8 cellular contexts compared by ENCODE assay signal in genomic region chr19:43595999-43596841, GRCh38. TPM values are rescaled to one million over a fixed set of nuclear protein-coding genes. Genes with fewer than 3 reads are reported as not detected.
DNase-seq lines count a peak whose midpoint lies in the region; ATAC-seq and TF ChIP-seq lines count a peak whose summit lies in the region.

A gene with protein sequence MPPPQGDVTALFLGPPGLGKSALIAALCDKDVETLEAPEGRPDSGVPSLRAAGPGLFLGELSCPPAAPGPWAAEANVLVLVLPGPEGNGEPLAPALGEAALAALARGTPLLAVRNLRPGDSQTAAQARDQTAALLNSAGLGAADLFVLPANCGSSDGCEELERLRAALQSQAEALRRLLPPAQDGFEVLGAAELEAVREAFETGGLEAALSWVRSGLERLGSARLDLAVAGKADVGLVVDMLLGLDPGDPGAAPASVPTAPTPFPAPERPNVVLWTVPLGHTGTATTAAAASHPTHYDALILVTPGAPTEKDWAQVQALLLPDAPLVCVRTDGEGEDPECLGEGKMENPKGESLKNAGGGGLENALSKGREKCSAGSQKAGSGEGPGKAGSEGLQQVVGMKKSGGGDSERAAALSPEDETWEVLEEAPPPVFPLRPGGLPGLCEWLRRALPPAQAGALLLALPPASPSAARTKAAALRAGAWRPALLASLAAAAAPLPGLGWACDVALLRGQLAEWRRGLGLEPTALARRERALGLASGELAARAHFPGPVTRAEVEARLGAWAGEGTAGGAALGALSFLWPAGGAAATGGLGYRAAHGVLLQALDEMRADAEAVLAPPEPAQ (minus strand): TSS chr19:43596134. CDS start chr19:43595338, 796 bp downstream.
TSS of gene ZNF576 (plus strand) at chr19:43596595. CDS start at chr19:43597109, 514 bp downstream.

- CTCF ChIA-PET in GM10248 (lab: Yijun Ruan, JAX) = interaction anchor here (0.6 to 6.1 kb wide), 9 partner anchors 10 to 213 kb away, joined by 3 to 60 read pairs (median 9); partner anchors contain the start of gene ZNF575

- peaks cover 3% of the 10 kb centered on the region for H3K36me3 Mint-ChIP-seq in activated naive CD8-positive, alpha-beta T cell

- DNase-seq in GM10248 (ENCODE audit: extremely low spot score) = peak; percentile 99
- peak; percentile 99 for DNase-seq in NCI-H1105 (lab: John Stamatoyannopoulos, UW)
- peak; percentile 90 for DNase-seq in SKM-1 treated with dmso at 0.1 percent for 144 hours (lab: John Stamatoyannopoulos, UW; ENCODE audit: unreplicated experiment)
- DNase-seq in glomerular endothelial cell (ENCODE audit: extremely low read depth, low read depth, low spot score) = peak; percentile 97
- DNase-seq in occipital lobe (lab: John Stamatoyannopoulos, UW) = peak; percentile 98

- H3K27ac ChIP-seq in temporal lobe (ENCODE audit: low read depth, low read length) = peak within 1 kb of the TSS; percentile 97

- H3K27me3 Mint-ChIP-seq in activated naive CD8-positive, alpha-beta T cell = no peaks in the 10 kb centered on the region

- H3K4me3 Mint-ChIP-seq in activated naive CD8-positive, alpha-beta T cell = peak within 1 kb of the TSS; percentile 95

- no peaks in the 10 kb centered on the region for H3K9me3 Mint-ChIP-seq in activated naive CD8-positive, alpha-beta T cell (ENCODE audit: low read depth)

- peak within 1 kb of the TSS; percentile 98 for H3K27ac Mint-ChIP-seq in activated naive CD8-positive, alpha-beta T cell

- no peak for TF ChIP-seq CTCF in GM10248 (IDR thresholded peaks at IDR 0.05; ENCODE audit: control extremely low read depth, extremely low read depth, low read depth, missing control alignments)

- peaks cover 36% of the 10 kb centered on the region for H3K4me1 Mint-ChIP-seq in activated naive CD8-positive, alpha-beta T cell (ENCODE audit: low read depth)

- peak; percentile 74 for ATAC-seq in HG02623 (IDR thresholded peaks at IDR 0.05; ENCODE audit: unreplicated experiment)

- POLR2A ChIA-PET in GM10248 (lab: Yijun Ruan, JAX) = interaction anchor here (0.6 to 1.4 kb wide), 8 partner anchors 9 to 169 kb away, joined by 3 to 6 read pairs (median 4); partner anchors contain the start of gene ZNF575

RNA-seq across cellular contexts. Expression of the first gene that starts in this region (rescaled TPM):
- 38.3 and 58.3 TPM in 2 replicates for total RNA-seq in glomerular endothelial cell
- total RNA-seq in occipital lobe = 105 TPM
- 92.0 TPM for total RNA-seq in temporal lobe

RNA-seq across cellular contexts. Expression of gene ZNF576, which starts in this region (rescaled TPM):
- total RNA-seq in glomerular endothelial cell (8.6 and 11.2 TPM in 2 replicates), occipital lobe (5.1 TPM), temporal lobe (5.2 TPM)

Comparison
In these comparisons a context has a peak if more than half of its experiments do, and no peak if none do; other contexts are left out.
1. Peak in every context shown above with its lines: DNase-seq, ATAC-seq and H3K27ac ChIP-seq.